Comparison of ENCODE assay signal across 9 cellular contexts in genomic region chr11:762421-763072, GRCh38. TPM values are rescaled to one million over a fixed set of nuclear protein-coding genes. Genes with fewer than 3 reads are reported as not detected.
DNase-seq lines count a peak whose midpoint lies in the region; ATAC-seq, FAIRE-seq and TF ChIP-seq lines count a peak whose summit lies in the region.
"Had no signal": no experiment of that assay in that cellular context is flagged by ENCODE, and none has a peak within 500 bp of the region (broad histone marks: within the 10 kb centered on the region; RNA-seq: fewer than 3 reads in every experiment).

No MANE protein-coding gene starts in this region.

- DNase-seq in AG09319 (ENCODE audit: extremely low read depth, low read depth) (no peak), GM20000 (ENCODE audit: low spot score) (peak; percentile 34), RCC 7860 (ENCODE audit: low spot score) (peak; percentile 85), endodermal cell (peak; percentile 78)

- H3K36me3 ChIP-seq in endodermal cell (ENCODE audit: control insufficient read depth, insufficient read depth, low read length) (peaks cover 63% of the 10 kb centered on the region), neutrophil (peaks cover 93% of the 10 kb centered on the region)

- H3K4me1 ChIP-seq in endodermal cell (ENCODE audit: control insufficient read depth, insufficient read depth, low read length) (no peaks in the 10 kb centered on the region), neutrophil (ENCODE audit: control insufficient read depth in 1 of 2, insufficient read depth in 1 of 2, low read depth in 1 of 2, low read length in 1 of 2) (peaks cover 7% of the 10 kb centered on the region in 2 experiments)

- H3K9me3 Mint-ChIP-seq in endodermal cell: no peaks in the 10 kb centered on the region
- H3K9me3 Mint-ChIP-seq: immature natural killer cell had no signal

- H3K4me3 ChIP-seq in endodermal cell (ENCODE audit: low read length) (no peak overlapping the region), neutrophil (ENCODE audit: low read depth in 1 of 2, low read length in 1 of 2) (no peak overlapping the region)

- H3K27ac Mint-ChIP-seq in endodermal cell: peak overlapping the region; percentile 41

- no peak overlapping the region for H3K4me3 Mint-ChIP-seq in endodermal cell
- H3K4me3 Mint-ChIP-seq: immature natural killer cell had no signal

- H3K36me3 Mint-ChIP-seq in endodermal cell (ENCODE audit: low read depth): peaks cover 60% of the 10 kb centered on the region

- no peaks in the 10 kb centered on the region for H3K9me3 ChIP-seq in endodermal cell (ENCODE audit: control insufficient read depth, low read length)
- peaks cover 19% of the 10 kb centered on the region for H3K9me3 ChIP-seq in neutrophil

- H3K27ac ChIP-seq in endodermal cell (ENCODE audit: low read depth, low read length) (peak overlapping the region; percentile 38), neutrophil (peak overlapping the region; percentile 31)

- no peak overlapping the region for H3K9ac ChIP-seq in endodermal cell (ENCODE audit: extremely low read depth, low read length, poor library complexity, severe bottlenecking)

- H3K4me1 Mint-ChIP-seq in endodermal cell: no peaks in the 10 kb centered on the region
- H3K4me1 Mint-ChIP-seq: immature natural killer cell had no signal

- no peaks in the 10 kb centered on the region for H3K27me3 ChIP-seq in endodermal cell (ENCODE audit: control insufficient read depth, insufficient read depth, low read length, poor library complexity, severe bottlenecking)
- no peaks in the 10 kb centered on the region for H3K27me3 ChIP-seq in neutrophil

- TF ChIP-seq CTCF in AG09319 (IDR thresholded peaks at IDR 0.05; ENCODE audit: low read depth, low read length) (peak; percentile 20), GM20000 (IDR thresholded peaks at IDR 0.05; ENCODE audit: extremely low read depth, missing control alignments) (no peak), endodermal cell (conservative IDR thresholded peaks at IDR 0.05) (peak; percentile 39), neutrophil (IDR thresholded peaks at IDR 0.05) (no peak)

- WGBS in endodermal cell (ENCODE audit: insufficient coverage in 1 of 2, insufficient read length in 1 of 2), 2 experiments: 83 to 90% methylated on average over 4 to 10 of the region's 10 CpGs

- H3K27me3 Mint-ChIP-seq in endodermal cell (ENCODE audit: insufficient read depth): no peaks in the 10 kb centered on the region

- no peak for ATAC-seq in HG02885 (IDR thresholded peaks at IDR 0.05; ENCODE audit: poor library complexity, unreplicated experiment)
- no peak for ATAC-seq in HG02759 (IDR thresholded peaks at IDR 0.05; ENCODE audit: unreplicated experiment)
- no peak for ATAC-seq in GM18498 (IDR thresholded peaks at IDR 0.05; ENCODE audit: unreplicated experiment)

- FAIRE-seq in RCC 7860 (lab: Jason Lieb, UNC): peak; percentile 79

RNA-seq across cellular contexts. Expression of gene GATD1, which starts 14.7 kb away (rescaled TPM):
- 10 to 100 TPM; 57.2 to 63.2 TPM for total RNA-seq in endodermal cell
- 42.3 TPM for polyA plus RNA-seq in endodermal cell (2013, experiment 1 of 2)
- 39.0 TPM for polyA plus RNA-seq in endodermal cell (2013, experiment 2 of 2)

RNA-seq across cellular contexts. Expression of gene TALDO1, which starts 15.3 kb away (rescaled TPM):
- 100 to 1,000 TPM; 177 to 221 TPM for total RNA-seq in endodermal cell
- polyA plus RNA-seq in endodermal cell (2013, experiment 1 of 2): 123 TPM
- polyA plus RNA-seq in endodermal cell (2013, experiment 2 of 2): 112 TPM

RNA-seq across cellular contexts. Expression of gene CEND1, which starts 27.3 kb away (rescaled TPM):
- total RNA-seq in endodermal cell: not detected
- 1.1 TPM for polyA plus RNA-seq in endodermal cell (2013, experiment 1 of 2)
- polyA plus RNA-seq in endodermal cell (2013, experiment 2 of 2): 0.87 TPM
- polyA plus RNA-seq: immature natural killer cell had no signal

RNA-seq across cellular contexts. Expression of gene SLC25A22, which starts 35.5 kb away (rescaled TPM):
- 10 to 100 TPM; 46.5 to 56.2 TPM for total RNA-seq in endodermal cell
- 32.4 TPM for polyA plus RNA-seq in endodermal cell (2013, experiment 1 of 2)
- 28.6 TPM for polyA plus RNA-seq in endodermal cell (2013, experiment 2 of 2)

RNA-seq across cellular contexts. Expression of gene PIDD1, which starts 42.5 kb away (rescaled TPM):
- total RNA-seq in endodermal cell: 10 to 100 TPM; 39.9 to 48.8 TPM
- 34.3 TPM for polyA plus RNA-seq in endodermal cell (2013, experiment 1 of 2)
- polyA plus RNA-seq in endodermal cell (2013, experiment 2 of 2): 24.6 TPM

Comparison
In these comparisons a context has a peak if more than half of its experiments do, and no peak if none do; other contexts are left out.
1. CTCF ChIP-seq: peak in AG09319 (single experiment) and endodermal cell (single experiment); none in GM20000 (single experiment) and neutrophil (single experiment).